In genomic region chr17:27950995-27951394, GRCh38 we compare ENCODE assay signal across 20 cellular contexts.
"Had no signal": no experiment of that assay in that cellular context is flagged by ENCODE, and none has a peak within 500 bp of the region (broad histone marks: within the 10 kb centered on the region; RNA-seq: fewer than 3 reads in every experiment).

No MANE protein-coding gene starts in this region.

- DNase-seq: activated CD4-positive, alpha-beta memory T cell treated with anti-CD3 and anti-CD28 coated beads for 36 hours; activated CD4-positive, alpha-beta T cell treated with anti-CD3 and anti-CD28 coated beads, Interleukin-2, amount 10 ng/mL, durations not matched to agents 7 days and 5 days; activated CD4-positive, CD25-positive, alpha-beta regulatory T cell; activated CD8-positive, alpha-beta memory T cell treated with anti-CD3 and anti-CD28 coated beads for 24 hours; activated effector memory CD4-positive, alpha-beta T cell treated with anti-CD3 and anti-CD28 coated beads, Interleukin-2, amount 50 U/mL, for 16 hours; activated naive CD4-positive, alpha-beta T cell treated with Interleukin-2 at 50 U/mL for 16 hours; activated T-cell treated with anti-CD3 and anti-CD28 coated beads, Interleukin-2, amount 50 U/mL, for 4 hours; KG1; MV-4-11; NCI-H1092 treated with DMSO at 0.1 percent for 48 hours; NCI-H1417 treated with DMSO at 0.1 percent for 48 hours; NCI-H1694; NCI-H2029; NCI-H2107; NCI-H2171 treated with DMSO at 0.1 percent for 48 hours; NCI-H226; RPMI8226; SK-N-SH; T-helper 2 cell; T1000 had no signal
